In the genomic region with DNA sequence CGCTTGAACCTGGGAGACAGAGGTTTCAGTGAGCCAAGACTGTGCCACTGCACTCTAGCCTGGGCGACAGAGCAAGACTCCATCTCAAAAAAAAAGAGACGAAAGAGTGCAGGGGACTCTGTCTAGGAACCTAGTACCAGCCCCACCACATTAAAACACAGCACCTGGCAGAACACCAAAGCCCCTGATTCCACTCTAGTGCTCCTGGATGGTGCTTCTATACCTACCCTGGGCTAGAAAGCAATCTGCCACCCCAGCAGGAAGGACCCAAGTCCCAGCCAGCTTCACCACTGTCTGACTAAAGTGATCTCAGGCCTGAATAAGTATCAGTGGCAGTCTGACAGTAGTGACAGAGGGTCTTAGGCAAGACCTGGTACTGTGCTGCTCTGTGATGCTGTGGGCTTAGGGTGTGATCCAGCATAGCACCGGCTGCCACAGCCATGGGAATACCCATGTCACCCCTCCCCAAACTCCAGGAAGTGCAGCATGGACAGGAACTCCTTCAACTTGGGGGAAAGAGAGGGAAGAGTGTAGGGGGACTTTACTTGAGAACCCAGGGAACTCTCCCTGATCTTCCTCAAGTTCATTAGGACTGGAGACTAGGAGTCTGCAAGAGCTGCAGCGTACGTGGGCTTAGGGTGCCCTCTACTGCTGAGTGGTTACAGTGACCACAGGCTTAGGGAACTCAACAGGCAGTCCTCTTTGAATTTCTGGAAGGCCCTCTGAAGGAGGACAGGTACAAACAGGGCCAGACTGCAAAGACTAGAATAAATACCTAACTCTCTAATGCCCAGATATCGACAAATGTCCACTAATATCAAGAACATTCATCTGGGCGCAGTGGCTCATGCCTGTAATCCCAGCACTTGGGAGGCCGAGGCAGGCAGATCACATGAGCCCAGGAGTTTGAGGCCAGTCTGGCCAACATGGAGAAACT, we compare ENCODE assay signal across 1 cellular context.
TF ChIP-seq lines count a peak whose summit lies in the region.

No MANE protein-coding gene starts in this region.

TF ChIP-seq in IMR-90, 13 proteins besides CTCF, POLR2A, EP300 and RAD21:
- TF ChIP-seq SMC3 (IDR thresholded peaks at IDR 0.05; ENCODE audit: low read depth, low read length) (peak; percentile 91), MXI1 (IDR thresholded peaks at IDR 0.05; ENCODE audit: borderline replicate concordance, low read depth, low read length) (no peak), BHLHE40 (IDR thresholded peaks at IDR 0.05; ENCODE audit: low read depth, low read length) (no peak), USF2 (IDR thresholded peaks at IDR 0.05; ENCODE audit: low read depth, low read length) (no peak), CHD1 (IDR thresholded peaks at IDR 0.05; ENCODE audit: low read depth, low read length) (no peak), FOS (IDR thresholded peaks at IDR 0.05; ENCODE audit: low read depth, low read length) (no peak)
- TF ChIP-seq, protein P1, sequence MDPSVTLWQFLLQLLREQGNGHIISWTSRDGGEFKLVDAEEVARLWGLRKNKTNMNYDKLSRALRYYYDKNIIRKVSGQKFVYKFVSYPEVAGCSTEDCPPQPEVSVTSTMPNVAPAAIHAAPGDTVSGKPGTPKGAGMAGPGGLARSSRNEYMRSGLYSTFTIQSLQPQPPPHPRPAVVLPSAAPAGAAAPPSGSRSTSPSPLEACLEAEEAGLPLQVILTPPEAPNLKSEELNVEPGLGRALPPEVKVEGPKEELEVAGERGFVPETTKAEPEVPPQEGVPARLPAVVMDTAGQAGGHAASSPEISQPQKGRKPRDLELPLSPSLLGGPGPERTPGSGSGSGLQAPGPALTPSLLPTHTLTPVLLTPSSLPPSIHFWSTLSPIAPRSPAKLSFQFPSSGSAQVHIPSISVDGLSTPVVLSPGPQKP (IDR thresholded peaks at IDR 0.05; ENCODE audit: borderline replicate concordance, low read depth, low read length) = no peak
TF ChIP-seq in IMR-90: peak in this region for 1.
